11 cellular contexts compared by ENCODE assay signal in genomic region chrX:9988762-9989161, GRCh38. TPM values are rescaled to one million over a fixed set of nuclear protein-coding genes. Genes with fewer than 3 reads are reported as not detected.
DNase-seq lines count a peak whose midpoint lies in the region; ATAC-seq and TF ChIP-seq lines count a peak whose summit lies in the region.
"Had no signal": no experiment of that assay in that cellular context is flagged by ENCODE, and none has a peak within 500 bp of the region (broad histone marks: within the 10 kb centered on the region; RNA-seq: fewer than 3 reads in every experiment).

No MANE protein-coding gene starts in this region.

- H3K27me3 Mint-ChIP-seq in osteocyte (ENCODE audit: unreplicated experiment) (no peaks in the 10 kb centered on the region), glutamatergic neuron (ENCODE audit: unreplicated experiment) (no peaks in the 10 kb centered on the region)

- H3K9me3 Mint-ChIP-seq in osteocyte (ENCODE audit: unreplicated experiment) (peaks cover 5% of the 10 kb centered on the region), glutamatergic neuron (ENCODE audit: unreplicated experiment) (no peaks in the 10 kb centered on the region)

- no peak for ATAC-seq in GM18873 (IDR thresholded peaks at IDR 0.05; ENCODE audit: low FRiP score, unreplicated experiment)

- peak; percentile 8 for DNase-seq in GM03348 (ENCODE audit: low spot score)
- peak; percentile 0 for DNase-seq in LoVo (ENCODE audit: low spot score)
- DNase-seq in cerebellar cortex (ENCODE audit: low spot score) = peak; percentile 22
- no peak for DNase-seq in osteocyte (ENCODE audit: extremely low spot score, unreplicated experiment)
- DNase-seq in iPS-NIHi7 (ENCODE audit: extremely low spot score) = no peak
- DNase-seq in NCI-H2171 (lab: John Stamatoyannopoulos, UW) = no peak
- no peak for DNase-seq in glutamatergic neuron
- DNase-seq: anterior cingulate cortex, mesendoderm, T-helper 9 cell had no signal

- H3K36me3 Mint-ChIP-seq in osteocyte (ENCODE audit: unreplicated experiment) (no peaks in the 10 kb centered on the region), glutamatergic neuron (ENCODE audit: unreplicated experiment) (no peaks in the 10 kb centered on the region)

- no peak overlapping the region for H3K27ac Mint-ChIP-seq in osteocyte (ENCODE audit: unreplicated experiment)
- no peak overlapping the region for H3K27ac Mint-ChIP-seq in glutamatergic neuron (ENCODE audit: unreplicated experiment)

- H3K4me1 Mint-ChIP-seq in osteocyte (ENCODE audit: unreplicated experiment) = no peaks in the 10 kb centered on the region
- H3K4me1 Mint-ChIP-seq in glutamatergic neuron (ENCODE audit: low read depth, unreplicated experiment) = no peaks in the 10 kb centered on the region

- TF ChIP-seq CTCF in osteocyte (IDR thresholded peaks at IDR 0.05) (peak; percentile 57), glutamatergic neuron (IDR thresholded peaks at IDR 0.05; ENCODE audit: partially characterized antibody, unreplicated experiment) (no peak)

- H3K4me3 Mint-ChIP-seq in osteocyte (ENCODE audit: unreplicated experiment) = no peak overlapping the region
- H3K4me3 Mint-ChIP-seq in glutamatergic neuron (ENCODE audit: unreplicated experiment) = no peak overlapping the region

RNA-seq across cellular contexts. Expression of gene CLDN34, which starts 21.6 kb away (rescaled TPM):
- total RNA-seq in osteocyte (0.59 TPM in 1 of 2 replicates, not detected in the other), glutamatergic neuron (ENCODE audit: unreplicated experiment) (not detected)

Comparison
In these comparisons a context has a peak if more than half of its experiments do, and no peak if none do; other contexts are left out.
1. DNase-seq: peak in GM03348 (single experiment), LoVo (single experiment) and cerebellar cortex (single experiment); none in osteocyte (single experiment), iPS-NIHi7 (single experiment), NCI-H2171 (single experiment) and glutamatergic neuron (single experiment).